In the genomic region with DNA sequence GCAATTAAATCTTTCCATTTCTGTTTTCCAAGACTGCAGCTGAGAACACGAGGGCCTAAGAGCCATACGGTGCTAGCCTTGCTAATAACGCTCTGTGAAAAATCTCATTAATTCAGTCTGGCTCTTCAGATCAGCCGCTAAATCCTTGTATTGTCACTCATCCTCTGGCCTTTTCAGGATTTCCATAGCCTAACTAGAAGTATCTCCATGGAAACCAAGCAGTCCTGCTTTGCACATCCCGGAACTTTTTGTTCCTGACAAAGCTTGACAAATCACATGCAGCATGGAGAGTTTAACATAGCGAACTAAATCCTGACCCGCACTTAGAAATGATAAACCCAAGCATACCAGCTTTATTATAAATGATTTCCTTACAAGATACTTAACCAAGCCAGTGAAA, we compare ENCODE assay signal across 28 cellular contexts.
DNase-seq lines count a peak whose midpoint lies in the region; ATAC-seq, FAIRE-seq and TF ChIP-seq lines count a peak whose summit lies in the region.
"Had no signal": no experiment of that assay in that cellular context is flagged by ENCODE, and none has a peak within 500 bp of the region (broad histone marks: within the 10 kb centered on the region; RNA-seq: fewer than 3 reads in every experiment).

No MANE protein-coding gene starts in this region.

- no peak overlapping the region for H2BK120ac ChIP-seq in neuronal stem cell (ENCODE audit: low read depth, low read length)

- H3K23ac ChIP-seq in neuronal stem cell (ENCODE audit: low read depth, low read length, poor library complexity), result no peak overlapping the region

- DNase-seq in D721Med (ENCODE audit: insufficient read length, low spot score) (peak; percentile 25), NCI-H524 treated with DMSO at 0.1 percent for 48 hours (lab: John Stamatoyannopoulos, UW) (peak; percentile 89), neuronal stem cell (ENCODE audit: low spot score) (peak; percentile 79), tibial artery (no peak), medulla oblongata (ENCODE audit: extremely low spot score) (no peak)
- DNase-seq: activated CD4-positive, alpha-beta T cell treated with anti-CD3 and anti-CD28 coated beads for 36 hours; activated gamma-delta T cell; activated naive CD8-positive, alpha-beta T cell treated with anti-CD3 and anti-CD28 coated beads, Interleukin-2, amount 10 ng/mL, durations not matched to agents 7 days and 5 days; activated T-cell treated with anti-CD3 and anti-CD28 coated beads, Interleukin-2, amount 50 U/mL, for 24 hours; central memory CD4-positive, alpha-beta T cell; COR-L47; DND-41; Kasumi-1; left ventricle myocardium inferior; naive thymus-derived CD4-positive, alpha-beta T cell; NCI-H146; NCI-H510A treated with DMSO at 0.1 percent for 48 hours; RPMI8226; spleen; upper lobe of left lung had no signal

- no peak overlapping the region for H2BK5ac ChIP-seq in neuronal stem cell (ENCODE audit: low read length)

- 29 to 33% methylated on average over 7 of the region's 7 CpGs for WGBS in ectodermal cell, 2 experiments
- no CpG with 5 or more reads among the region's 7 CpGs for WGBS in neuronal stem cell (ENCODE audit: extremely low coverage in 2 of 2, insufficient read length in 2 of 2, insufficient replicate concordance in 1 of 2), 2 donors

- no peak overlapping the region for H2BK15ac ChIP-seq in neuronal stem cell (ENCODE audit: low read length)

- H4K91ac ChIP-seq in neuronal stem cell (ENCODE audit: low read depth, low read length, poor library complexity), result no peak overlapping the region

- H3K27ac ChIP-seq in ectodermal cell (ENCODE audit: insufficient read depth, low read depth, low read length, poor library complexity, severe bottlenecking) (peak overlapping the region; percentile 83), neuronal stem cell (replicated peaks; ENCODE audit: low read length) (peak overlapping the region; percentile 78), tibial artery (no peak overlapping the region)
- H3K27ac ChIP-seq: BLaER1 treated with 17β-estradiol and CSF1 and Interleukin-3, amounts not matched to agents 10 nM and 100 nM; left ventricle myocardium inferior; upper lobe of left lung had no signal

- H3K36me3 ChIP-seq in ectodermal cell (ENCODE audit: control insufficient read depth, insufficient read depth, low read length), result no peaks in the 10 kb centered on the region
- H3K36me3 ChIP-seq in neuronal stem cell (replicated peaks in 1 of 2; ENCODE audit: control insufficient read depth in 2 of 2, insufficient read depth in 2 of 2, low read length in 2 of 2), result no peaks in the 10 kb centered on the region
- no peaks in the 10 kb centered on the region for H3K36me3 ChIP-seq in tibial artery
- H3K36me3 ChIP-seq: BLaER1 treated with 17β-estradiol and CSF1 and Interleukin-3, amounts not matched to agents 10 nM and 100 nM; left ventricle myocardium inferior; spleen; upper lobe of left lung had no signal

- H3K9me3 ChIP-seq in ectodermal cell (ENCODE audit: control insufficient read depth, low read length) (no peaks in the 10 kb centered on the region), neuronal stem cell (replicated peaks in 1 of 2; ENCODE audit: control insufficient read depth in 2 of 2, insufficient read depth in 1 of 2, low read depth in 1 of 2, low read length in 2 of 2) (peaks cover 0 to 4% of the 10 kb centered on the region in 2 donors), tibial artery (peaks cover 0 to 3% (median 0%) of the 10 kb centered on the region in 3 donors)
- H3K9me3 ChIP-seq: upper lobe of left lung had no signal

- no peak overlapping the region for H3K14ac ChIP-seq in neuronal stem cell (ENCODE audit: low read length)

- FAIRE-seq in D721Med (lab: Jason Lieb, UNC), result peak; percentile 96
- FAIRE-seq: astrocyte, HepG2, islet of Langerhans had no signal

- H3K18ac ChIP-seq in neuronal stem cell (ENCODE audit: low read length), result no peak overlapping the region

- TF ChIP-seq CTCF in D721Med (IDR thresholded peaks at IDR 0.05; ENCODE audit: insufficient read depth, missing control alignments), result no peak
- no peak for TF ChIP-seq CTCF in tibial artery (IDR thresholded peaks at IDR 0.05)

- no peak overlapping the region for H2BK12ac ChIP-seq in neuronal stem cell (ENCODE audit: low read length)

- H3K4me2 ChIP-seq in neuronal stem cell (ENCODE audit: insufficient read depth, low read length, poor library complexity, severe bottlenecking), result no peak overlapping the region
- H3K4me2 ChIP-seq: BLaER1 treated with 17β-estradiol and CSF1 and Interleukin-3, amounts not matched to agents 10 nM and 100 nM; GM23338 had no signal

- H3K4me3 ChIP-seq in ectodermal cell (ENCODE audit: insufficient read depth, low read depth, low read length) (no peak overlapping the region), neuronal stem cell (ENCODE audit: low read length in 2 of 2) (no peak overlapping the region), tibial artery (no peak overlapping the region)
- H3K4me3 ChIP-seq: BLaER1 treated with 17β-estradiol and CSF1 and Interleukin-3, amounts not matched to agents 10 nM and 100 nM; GM23338; left ventricle myocardium inferior; spleen; upper lobe of left lung had no signal

- H3K27me3 ChIP-seq in ectodermal cell (ENCODE audit: control insufficient read depth, insufficient read depth, low read length, poor library complexity, severe bottlenecking) (no peaks in the 10 kb centered on the region), neuronal stem cell (ENCODE audit: control insufficient read depth in 3 of 3, insufficient read depth in 3 of 3, low read depth in 1 of 3, low read length in 3 of 3) (peaks cover 0 to 4% (median 0%) of the 10 kb centered on the region in 3 experiments), tibial artery (no peaks in the 10 kb centered on the region)
- H3K27me3 ChIP-seq: BLaER1 treated with 17β-estradiol and CSF1 and Interleukin-3, amounts not matched to agents 10 nM and 100 nM; spleen; upper lobe of left lung had no signal

- no peak overlapping the region for H4K8ac ChIP-seq in neuronal stem cell (ENCODE audit: low read depth, low read length)

- peaks cover 24% of the 10 kb centered on the region for H3K4me1 ChIP-seq in ectodermal cell (ENCODE audit: control insufficient read depth, insufficient read depth, low read length)
- H3K4me1 ChIP-seq in neuronal stem cell (ENCODE audit: control insufficient read depth in 2 of 2, insufficient read depth in 1 of 2, low read depth in 1 of 2, low read length in 2 of 2), result peaks cover 19 to 22% of the 10 kb centered on the region in 2 donors
- peaks cover 0 to 7% (median 0%) of the 10 kb centered on the region in 4 donors for H3K4me1 ChIP-seq in tibial artery
- H3K4me1 ChIP-seq: left ventricle myocardium inferior, spleen, upper lobe of left lung had no signal

- no peak overlapping the region for H2AK5ac ChIP-seq in neuronal stem cell (ENCODE audit: low read depth, low read length)

- no peak overlapping the region for H2AFZ ChIP-seq in neuronal stem cell (ENCODE audit: low read length)
- H2AFZ ChIP-seq: GM23338 had no signal

- ATAC-seq in GM21390 (IDR thresholded peaks at IDR 0.05; ENCODE audit: unreplicated experiment) (no peak), GM18870 (IDR thresholded peaks at IDR 0.05; ENCODE audit: unreplicated experiment) (no peak)
- ATAC-seq: GM23338; HepG2; naive thymus-derived CD4-positive, alpha-beta T cell had no signal

- no peak overlapping the region for H3K4ac ChIP-seq in neuronal stem cell (ENCODE audit: low read length)

- intact Hi-C loops in tibial artery (cut with DNase I; ENCODE audit: low total_unique reads), result no loop called here

- no peaks in the 10 kb centered on the region for H3K79me1 ChIP-seq in neuronal stem cell (ENCODE audit: low read depth, low read length)

- H3K9ac ChIP-seq in neuronal stem cell (ENCODE audit: low read depth, low read length, poor library complexity), result no peak overlapping the region
- H3K9ac ChIP-seq: BLaER1 treated with 17β-estradiol and CSF1 and Interleukin-3, amounts not matched to agents 10 nM and 100 nM had no signal

Comparison
In these comparisons a context has a peak if more than half of its experiments do, and no peak if none do; other contexts are left out.
1. DNase-seq: peak in D721Med (single experiment), NCI-H524 treated with DMSO at 0.1 percent for 48 hours (single experiment) and neuronal stem cell (single experiment); none in tibial artery (0 of 2) and medulla oblongata (single experiment).
2. H3K27ac ChIP-seq: peak in ectodermal cell (single experiment) and neuronal stem cell (single experiment); none in tibial artery (0 of 2).